Comparison of ENCODE assay signal across 8 cellular contexts in the genomic region with DNA sequence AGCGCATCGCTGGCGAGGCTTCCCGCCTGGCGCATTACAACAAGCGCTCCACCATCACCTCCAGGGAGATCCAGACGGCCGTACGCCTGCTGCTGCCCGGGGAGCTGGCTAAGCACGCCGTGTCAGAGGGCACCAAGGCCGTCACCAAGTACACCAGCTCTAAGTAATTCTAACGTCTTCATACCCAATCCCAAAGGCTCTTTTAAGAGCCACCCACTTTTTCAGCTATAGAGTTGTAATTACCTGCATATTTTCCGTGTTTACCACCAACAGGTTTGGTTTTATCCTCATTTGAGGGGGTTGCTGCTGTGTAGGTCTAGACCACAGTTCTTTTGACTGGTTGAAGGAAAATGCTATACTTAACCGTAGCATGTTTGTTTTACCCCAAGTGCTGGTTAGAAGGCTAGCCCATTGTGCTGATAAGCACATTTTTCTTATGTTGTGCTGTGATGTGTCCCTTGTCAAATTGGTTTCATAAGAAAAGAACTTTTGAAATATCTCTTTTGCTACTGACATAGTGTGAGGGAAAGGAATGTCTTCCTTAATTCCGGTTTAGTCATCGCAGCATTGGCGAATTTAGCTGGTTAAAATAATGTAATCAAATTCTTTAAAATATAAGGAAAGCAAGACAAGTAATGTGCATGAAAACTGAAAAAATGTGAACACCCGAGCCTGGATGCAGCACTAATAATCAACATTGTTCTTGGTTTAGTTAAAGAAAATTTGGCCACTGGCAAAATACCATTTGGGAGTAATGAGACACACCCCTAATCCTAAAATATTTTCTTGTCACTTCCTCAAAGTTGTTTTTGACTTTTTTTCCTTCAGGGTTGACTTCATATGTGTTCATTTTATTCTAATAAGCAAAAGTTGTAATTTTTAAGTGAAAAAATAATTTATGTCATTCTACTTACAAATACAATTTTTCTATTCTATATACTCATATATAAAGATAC.
DNase-seq lines count a peak whose midpoint lies in the region; ATAC-seq, FAIRE-seq and TF ChIP-seq lines count a peak whose summit lies in the region.

No MANE protein-coding gene starts in this region.

- H4K20me1 ChIP-seq in GM23338 (replicated peaks; ENCODE audit: insufficient read depth): no peaks in the 10 kb centered on the region

- in situ Hi-C loops in ACHN (cut with HindIII; ENCODE audit: low pct_ligation_motif_present, low pct_unique_long_range_greater_than_20kb, low sequenced_read_pairs): no loop called here

- H3K27me3 Mint-ChIP-seq in GM23338 (ENCODE audit: insufficient read depth, low read depth, poor library complexity): peaks cover 43% of the 10 kb centered on the region

- H3K4me1 ChIP-seq in GM23338 (ENCODE audit: insufficient read depth) (peaks cover 5% of the 10 kb centered on the region; the same call in 1 of the 2 replicates), SJCRH30 (no peaks in the 10 kb centered on the region), esophagus muscularis mucosa (peaks cover 9 to 47% (median 41%) of the 10 kb centered on the region in 4 donors), pancreas (peaks cover 0 to 5% (median 0%) of the 10 kb centered on the region in 3 donors)

- no peak for FAIRE-seq in pancreas (lab: Jason Lieb, UNC)

- H3K36me3 ChIP-seq in GM23338 (ENCODE audit: insufficient read depth): no peaks in the 10 kb centered on the region
- H3K36me3 ChIP-seq in SJCRH30: no peaks in the 10 kb centered on the region
- no peaks in the 10 kb centered on the region for H3K36me3 ChIP-seq in esophagus muscularis mucosa
- H3K36me3 ChIP-seq in pancreas: no peaks in the 10 kb centered on the region

- peaks cover 12% of the 10 kb centered on the region for H3F3A ChIP-seq in GM23338 (replicated peaks; ENCODE audit: low read depth)

- peaks cover 26% of the 10 kb centered on the region for H3K36me3 Mint-ChIP-seq in GM23338 (ENCODE audit: low read depth)

- WGBS in esophagus muscularis mucosa: 10% methylated on average over 12 of the region's 20 CpGs
- 11 to 13% methylated on average over 20 of the region's 20 CpGs for WGBS in pancreas, 2 donors

- no peak for TF ChIP-seq EP300 in esophagus muscularis mucosa (IDR thresholded peaks at IDR 0.05)

- H3K79me2 ChIP-seq in GM23338 (replicated peaks; ENCODE audit: insufficient read depth): peaks cover 29% of the 10 kb centered on the region

- H3K4me2 ChIP-seq in GM23338: peak overlapping the region; percentile 79

- H3K27ac Mint-ChIP-seq in GM23338: peak overlapping the region; percentile 100

- peak overlapping the region; percentile 80 for H3K4me3 ChIP-seq in GM23338
- H3K4me3 ChIP-seq in SJCRH30: peak overlapping the region; percentile 67
- H3K4me3 ChIP-seq in esophagus muscularis mucosa: peak overlapping the region; percentile 62 to 67 (median 64)
- H3K4me3 ChIP-seq in pancreas: peak overlapping the region in 2 of 4 donors; percentile 4 to 15

- TF ChIP-seq CTCF in GM23338 (conservative IDR thresholded peaks at IDR 0.05; ENCODE audit: low read depth in 2 of 2) (no peak), esophagus muscularis mucosa (IDR thresholded peaks at IDR 0.05) (no peak), pancreas (IDR thresholded peaks at IDR 0.05) (no peak)

- peak; percentile 1 for ATAC-seq in GM23338
- peak in 2 of 4 donors; percentile 0 for ATAC-seq in pancreas
- ATAC-seq in GM21717 (IDR thresholded peaks at IDR 0.05; ENCODE audit: unreplicated experiment): no peak
- no peak for ATAC-seq in HG03095 (IDR thresholded peaks at IDR 0.05; ENCODE audit: unreplicated experiment)
- no peak for ATAC-seq in GM21360 (IDR thresholded peaks at IDR 0.05; ENCODE audit: unreplicated experiment)

- H3K27ac ChIP-seq in GM23338 (ENCODE audit: low read depth) (peak overlapping the region; percentile 99), SJCRH30 (peak overlapping the region; percentile 78), esophagus muscularis mucosa (replicated peaks in 1 of 4) (peak overlapping the region; percentile 88 to 95 (median 94)), pancreas (peak overlapping the region; percentile 20 to 90 (median 80))

- peak overlapping the region; percentile 99 for H3K4me3 Mint-ChIP-seq in GM23338

- H3K9me2 ChIP-seq in GM23338 (ENCODE audit: insufficient read depth): no peaks in the 10 kb centered on the region

- no peak overlapping the region for H2AFZ ChIP-seq in GM23338

- no peaks in the 10 kb centered on the region for H3K9me3 ChIP-seq in SJCRH30 (replicated peaks)
- no peaks in the 10 kb centered on the region for H3K9me3 ChIP-seq in esophagus muscularis mucosa
- no peaks in the 10 kb centered on the region for H3K9me3 ChIP-seq in pancreas

- no peaks in the 10 kb centered on the region for H3K27me3 ChIP-seq in GM23338 (ENCODE audit: insufficient read depth)
- H3K27me3 ChIP-seq in SJCRH30: no peaks in the 10 kb centered on the region
- peaks cover 0 to 27% (median 0%) of the 10 kb centered on the region in 4 donors for H3K27me3 ChIP-seq in esophagus muscularis mucosa
- peaks cover 0 to 78% (median 5%) of the 10 kb centered on the region in 4 donors for H3K27me3 ChIP-seq in pancreas

- no peak for TF ChIP-seq POLR2A in esophagus muscularis mucosa (IDR thresholded peaks at IDR 0.05; ENCODE audit: low read depth)

- DNase-seq in ACHN (peak; percentile 60), GM23338 (ENCODE audit: low spot score) (peak; percentile 52), SJCRH30 (peak in 1 of 2 experiments; percentile 24), esophagus muscularis mucosa (ENCODE audit: extremely low spot score) (no peak), pancreas (no peak)

- peaks cover 22% of the 10 kb centered on the region for H3K9me3 Mint-ChIP-seq in GM23338

- peaks cover 31% of the 10 kb centered on the region for H3K4me1 Mint-ChIP-seq in GM23338

- intact Hi-C loops in esophagus muscularis mucosa (cut with DNase I) (no loop called here), pancreas (cut with DNase I) (no loop called here)

TF ChIP-seq in GM23338, 12 proteins besides CTCF, POLR2A, EP300 and RAD21 (continues in another document):
- TF ChIP-seq EZH2 (IDR thresholded peaks at IDR 0.05; ENCODE audit: low read depth, unreplicated experiment) (no peak), ZNF114 (CRISPR knock-in tag; IDR thresholded peaks at IDR 0.05) (no peak)
- TF ChIP-seq, protein P1, sequence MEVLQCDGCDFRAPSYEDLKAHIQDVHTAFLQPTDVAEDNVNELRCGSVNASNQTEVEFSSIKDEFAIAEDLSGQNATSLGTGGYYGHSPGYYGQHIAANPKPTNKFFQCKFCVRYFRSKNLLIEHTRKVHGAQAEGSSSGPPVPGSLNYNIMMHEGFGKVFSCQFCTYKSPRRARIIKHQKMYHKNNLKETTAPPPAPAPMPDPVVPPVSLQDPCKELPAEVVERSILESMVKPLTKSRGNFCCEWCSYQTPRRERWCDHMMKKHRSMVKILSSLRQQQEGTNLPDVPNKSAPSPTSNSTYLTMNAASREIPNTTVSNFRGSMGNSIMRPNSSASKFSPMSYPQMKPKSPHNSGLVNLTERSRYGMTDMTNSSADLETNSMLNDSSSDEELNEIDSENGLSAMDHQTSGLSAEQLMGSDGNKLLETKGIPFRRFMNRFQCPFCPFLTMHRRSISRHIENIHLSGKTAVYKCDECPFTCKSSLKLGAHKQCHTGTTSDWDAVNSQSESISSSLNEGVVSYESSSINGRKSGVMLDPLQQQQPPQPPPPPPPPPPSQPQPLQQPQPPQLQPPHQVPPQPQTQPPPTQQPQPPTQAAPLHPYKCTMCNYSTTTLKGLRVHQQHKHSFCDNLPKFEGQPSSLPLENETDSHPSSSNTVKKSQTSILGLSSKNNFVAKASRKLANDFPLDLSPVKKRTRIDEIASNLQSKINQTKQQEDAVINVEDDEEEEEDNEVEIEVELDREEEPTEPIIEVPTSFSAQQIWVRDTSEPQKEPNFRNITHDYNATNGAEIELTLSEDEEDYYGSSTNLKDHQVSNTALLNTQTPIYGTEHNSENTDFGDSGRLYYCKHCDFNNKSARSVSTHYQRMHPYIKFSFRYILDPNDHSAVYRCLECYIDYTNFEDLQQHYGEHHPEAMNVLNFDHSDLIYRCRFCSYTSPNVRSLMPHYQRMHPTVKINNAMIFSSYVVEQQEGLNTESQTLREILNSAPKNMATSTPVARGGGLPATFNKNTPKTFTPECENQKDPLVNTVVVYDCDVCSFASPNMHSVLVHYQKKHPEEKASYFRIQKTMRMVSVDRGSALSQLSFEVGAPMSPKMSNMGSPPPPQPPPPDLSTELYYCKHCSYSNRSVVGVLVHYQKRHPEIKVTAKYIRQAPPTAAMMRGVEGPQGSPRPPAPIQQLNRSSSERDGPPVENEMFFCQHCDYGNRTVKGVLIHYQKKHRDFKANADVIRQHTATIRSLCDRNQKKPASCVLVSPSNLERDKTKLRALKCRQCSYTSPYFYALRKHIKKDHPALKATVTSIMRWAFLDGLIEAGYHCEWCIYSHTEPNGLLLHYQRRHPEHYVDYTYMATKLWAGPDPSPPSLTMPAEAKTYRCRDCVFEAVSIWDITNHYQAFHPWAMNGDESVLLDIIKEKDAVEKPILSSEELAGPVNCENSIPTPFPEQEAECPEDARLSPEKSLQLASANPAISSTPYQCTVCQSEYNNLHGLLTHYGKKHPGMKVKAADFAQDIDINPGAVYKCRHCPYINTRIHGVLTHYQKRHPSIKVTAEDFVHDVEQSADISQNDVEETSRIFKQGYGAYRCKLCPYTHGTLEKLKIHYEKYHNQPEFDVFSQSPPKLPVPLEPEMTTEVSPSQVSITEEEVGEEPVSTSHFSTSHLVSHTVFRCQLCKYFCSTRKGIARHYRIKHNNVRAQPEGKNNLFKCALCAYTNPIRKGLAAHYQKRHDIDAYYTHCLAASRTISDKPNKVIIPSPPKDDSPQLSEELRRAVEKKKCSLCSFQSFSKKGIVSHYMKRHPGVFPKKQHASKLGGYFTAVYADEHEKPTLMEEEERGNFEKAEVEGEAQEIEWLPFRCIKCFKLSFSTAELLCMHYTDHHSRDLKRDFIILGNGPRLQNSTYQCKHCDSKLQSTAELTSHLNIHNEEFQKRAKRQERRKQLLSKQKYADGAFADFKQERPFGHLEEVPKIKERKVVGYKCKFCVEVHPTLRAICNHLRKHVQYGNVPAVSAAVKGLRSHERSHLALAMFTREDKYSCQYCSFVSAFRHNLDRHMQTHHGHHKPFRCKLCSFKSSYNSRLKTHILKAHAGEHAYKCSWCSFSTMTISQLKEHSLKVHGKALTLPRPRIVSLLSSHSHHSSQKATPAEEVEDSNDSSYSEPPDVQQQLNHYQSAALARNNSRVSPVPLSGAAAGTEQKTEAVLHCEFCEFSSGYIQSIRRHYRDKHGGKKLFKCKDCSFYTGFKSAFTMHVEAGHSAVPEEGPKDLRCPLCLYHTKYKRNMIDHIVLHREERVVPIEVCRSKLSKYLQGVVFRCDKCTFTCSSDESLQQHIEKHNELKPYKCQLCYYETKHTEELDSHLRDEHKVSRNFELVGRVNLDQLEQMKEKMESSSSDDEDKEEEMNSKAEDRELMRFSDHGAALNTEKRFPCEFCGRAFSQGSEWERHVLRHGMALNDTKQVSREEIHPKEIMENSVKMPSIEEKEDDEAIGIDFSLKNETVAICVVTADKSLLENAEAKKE (CRISPR knock-in tag; IDR thresholded peaks at IDR 0.05): no peak

Comparison
In these comparisons a context has a peak if more than half of its experiments do, and no peak if none do; other contexts are left out.
1. DNase-seq: peak in ACHN (single experiment) and GM23338 (single experiment); none in esophagus muscularis mucosa (single experiment) and pancreas (0 of 6).
2. Peak in every context shown above with its lines, with median percentiles within 50 percentile points of each other: H3K27ac ChIP-seq.